In the genomic region with DNA sequence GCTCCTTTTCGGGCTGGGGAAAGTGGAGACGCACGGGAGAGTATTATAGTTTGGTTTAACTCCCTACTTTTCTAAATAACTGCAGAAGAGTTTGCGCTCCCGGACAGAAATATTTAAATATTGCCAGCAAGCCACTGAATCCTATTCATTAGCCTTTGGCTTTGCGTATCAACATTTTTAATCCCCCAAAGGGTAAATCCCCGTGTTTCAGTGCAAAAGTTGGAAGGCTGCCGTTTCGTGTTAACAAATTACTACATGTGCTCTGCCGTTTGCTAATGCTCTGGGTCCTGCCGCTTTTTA, we compare ENCODE assay signal across 8 cellular contexts. TPM values are rescaled to one million over a fixed set of nuclear protein-coding genes. Genes with fewer than 3 reads are reported as not detected.
DNase-seq lines count a peak whose midpoint lies in the region; ATAC-seq and TF ChIP-seq lines count a peak whose summit lies in the region.

No MANE protein-coding gene starts in this region.

- H3K27ac Mint-ChIP-seq in nephron progenitor cell, result peak overlapping the region; percentile 36

- no peaks in the 10 kb centered on the region for H3K36me3 Mint-ChIP-seq in nephron progenitor cell (ENCODE audit: low read depth)

- H3K27me3 ChIP-seq in BE2C (no peaks in the 10 kb centered on the region), ectodermal cell (ENCODE audit: control insufficient read depth, insufficient read depth, low read length, poor library complexity, severe bottlenecking) (peaks cover 60% of the 10 kb centered on the region)

- no peak for DNase-seq in BE2C
- DNase-seq in LNCaP clone FGC (ENCODE audit: low read depth), result no peak
- DNase-seq in nephron progenitor cell, result no peak
- no peak for DNase-seq in NCI-H1048 (lab: John Stamatoyannopoulos, UW)
- DNase-seq in NCI-H345 treated with DMSO at 0.1 percent for 48 hours (lab: John Stamatoyannopoulos, UW; ENCODE audit: unreplicated experiment), result no peak
- DNase-seq in GM13976 (ENCODE audit: low spot score), result no peak

- H3K4me3 Mint-ChIP-seq in nephron progenitor cell, result peak overlapping the region; percentile 92

- whole genome bisulfite sequencing in ectodermal cell, 2 experiments, result 0% methylated on average over 11 of the region's 11 CpGs

- H3K27ac ChIP-seq in ectodermal cell (ENCODE audit: insufficient read depth, low read depth, low read length, poor library complexity, severe bottlenecking), result no peak overlapping the region

- in situ Hi-C loops in GM13976 (cut with MboI; ENCODE audit: low sequenced_read_pairs, unreplicated experiment), result no loop called here

- H3K4me1 Mint-ChIP-seq in nephron progenitor cell, result peaks cover 57% of the 10 kb centered on the region

- no peaks in the 10 kb centered on the region for H3K4me1 ChIP-seq in BE2C
- H3K4me1 ChIP-seq in ectodermal cell (ENCODE audit: control insufficient read depth, insufficient read depth, low read length), result peaks cover 37% of the 10 kb centered on the region

- H3K4me3 ChIP-seq in BE2C (ENCODE audit: low read depth, low read length), result peak overlapping the region; percentile 95
- peak overlapping the region; percentile 80 for H3K4me3 ChIP-seq in LNCaP clone FGC (ENCODE audit: low read depth, low read length)
- peak overlapping the region; percentile 50 for H3K4me3 ChIP-seq in ectodermal cell (ENCODE audit: insufficient read depth, low read depth, low read length)

- H3K9me3 ChIP-seq in BE2C (no peaks in the 10 kb centered on the region), ectodermal cell (ENCODE audit: control insufficient read depth, low read length) (no peaks in the 10 kb centered on the region)

- no peaks in the 10 kb centered on the region for H3K9me3 Mint-ChIP-seq in nephron progenitor cell

- H3K36me3 ChIP-seq in BE2C (no peaks in the 10 kb centered on the region), ectodermal cell (ENCODE audit: control insufficient read depth, insufficient read depth, low read length) (no peaks in the 10 kb centered on the region)

- ATAC-seq in HG03571 (IDR thresholded peaks at IDR 0.05; ENCODE audit: unreplicated experiment), result no peak

- TF ChIP-seq CTCF in BE2C (IDR thresholded peaks at IDR 0.05; ENCODE audit: low read depth, low read length) (no peak), LNCaP clone FGC (IDR thresholded peaks at IDR 0.05; ENCODE audit: control insufficient read depth, extremely low read depth, insufficient read depth) (no peak), nephron progenitor cell (IDR thresholded peaks at IDR 0.05) (no peak), GM13976 (IDR thresholded peaks at IDR 0.05; ENCODE audit: borderline replicate concordance, control extremely low read depth, extremely low read depth, insufficient read depth, missing control alignments) (no peak)

- H3K27me3 Mint-ChIP-seq in nephron progenitor cell (ENCODE audit: low read depth, poor library complexity), result peaks cover 7% of the 10 kb centered on the region

RNA-seq across cellular contexts. Expression of a gene that starts 0.4 kb away (rescaled TPM):
- polyA plus RNA-seq in BE2C (2012; ENCODE audit: insufficient read depth, insufficient read length, low read depth), result 44.1 TPM
- polyA plus RNA-seq in ectodermal cell (2013, experiment 1 of 4), result 2.7 TPM
- 0.84 TPM for polyA plus RNA-seq in ectodermal cell (2013, experiment 2 of 4)
- polyA plus RNA-seq in ectodermal cell (2013, experiment 3 of 4), result 1.0 TPM
- 1.5 TPM for polyA plus RNA-seq in ectodermal cell (2013, experiment 4 of 4)

RNA-seq across cellular contexts. Expression of a gene that starts 32.0 kb away (rescaled TPM):
- polyA plus RNA-seq in BE2C (2012; ENCODE audit: insufficient read depth, insufficient read length, low read depth), result 21.1 TPM
- polyA plus RNA-seq in ectodermal cell (2013, experiment 1 of 4), result 11.4 TPM
- polyA plus RNA-seq in ectodermal cell (2013, experiment 2 of 4), result 13.0 TPM
- polyA plus RNA-seq in ectodermal cell (2013, experiment 3 of 4), result 8.4 TPM
- 9.4 TPM for polyA plus RNA-seq in ectodermal cell (2013, experiment 4 of 4)
